ENCODE assay signal across 25 cellular contexts in genomic region chr12:108599541-108599940, GRCh38. TPM values are rescaled to one million over a fixed set of nuclear protein-coding genes. Genes with fewer than 3 reads are reported as not detected.
DNase-seq lines count a peak whose midpoint lies in the region; ATAC-seq and TF ChIP-seq lines count a peak whose summit lies in the region.
"Had no signal": no experiment of that assay in that cellular context is flagged by ENCODE, and none has a peak within 500 bp of the region (broad histone marks: within the 10 kb centered on the region; RNA-seq: fewer than 3 reads in every experiment).

No MANE protein-coding gene starts in this region.

- no peak overlapping the region for H2BK20ac ChIP-seq in IMR-90 (ENCODE audit: low read depth, low read length)

- H2BK120ac ChIP-seq in IMR-90 (ENCODE audit: low read depth, low read length) (no peak overlapping the region), mesenchymal stem cell (ENCODE audit: low read depth, low read length) (no peak overlapping the region), trophoblast cell (ENCODE audit: insufficient read depth, low read length, poor library complexity) (no peak overlapping the region)

- H2BK5ac ChIP-seq in IMR-90 (ENCODE audit: low read depth, low read length, poor library complexity, severe bottlenecking) = no peak overlapping the region
- H2BK5ac ChIP-seq in mesenchymal stem cell (ENCODE audit: low read depth, low read length, poor library complexity, severe bottlenecking) = no peak overlapping the region
- H2BK5ac ChIP-seq in trophoblast cell (ENCODE audit: low read depth, low read length, poor library complexity) = no peak overlapping the region

- H2AFZ ChIP-seq in IMR-90 (replicated peaks; ENCODE audit: low read length, poor library complexity) (no peak overlapping the region), mesenchymal stem cell (ENCODE audit: low read depth, low read length) (no peak overlapping the region), neural progenitor cell (replicated peaks) (no peak overlapping the region), trophoblast cell (ENCODE audit: insufficient read depth, low read length, poor library complexity) (no peak overlapping the region)
- H2AFZ ChIP-seq: GM23248 had no signal

- no peak for DNase-seq in IMR-90
- no peak for DNase-seq in mesenchymal stem cell
- no peak for DNase-seq in neural progenitor cell (ENCODE audit: low spot score)
- DNase-seq in trophoblast cell = no peak
- DNase-seq in thyroid gland = no peak
- DNase-seq in NCI-H510A treated with DMSO at 0.1 percent for 48 hours (lab: John Stamatoyannopoulos, UW) = no peak
- no peak for DNase-seq in activated CD4-positive, alpha-beta T cell treated with anti-CD3 and anti-CD28 coated beads, Interleukin-2, amount 50 U/mL, for 48 hours
- no peak for DNase-seq in esophagus squamous epithelium (lab: John Stamatoyannopoulos, UW)
- DNase-seq: 8988T; ACHN; AML-193; BE2C; CD4-positive, alpha-beta T cell; CD8-positive, alpha-beta memory T cell; DMS79; EL; GDM1; GM23248; H7; HCEC 1CT had no signal

- H2BK12ac ChIP-seq in mesenchymal stem cell (ENCODE audit: low read length in 2 of 2) = peak overlapping the region; percentile 6 to 54
- peak overlapping the region; percentile 11 for H2BK12ac ChIP-seq in trophoblast cell (ENCODE audit: low read length)

- WGBS in IMR-90 (ENCODE audit: extremely low coverage in 2 of 2, insufficient read length in 1 of 2), 2 experiments = 80% methylated on average over 1 of the region's 6 CpGs; no CpG with 5 or more reads in 1 of the 2 experiments
- WGBS in mesenchymal stem cell = 69% methylated on average over 6 of the region's 6 CpGs
- no CpG with 5 or more reads among the region's 6 CpGs for WGBS in trophoblast cell (ENCODE audit: extremely low coverage, insufficient coverage, insufficient read length)
- WGBS in thyroid gland, 2 donors = 73 to 80% methylated on average over 4 to 5 of the region's 6 CpGs
- WGBS in esophagus squamous epithelium, 2 donors = 50% methylated on average over 1 of the region's 6 CpGs; no CpG with 5 or more reads in 1 of the 2 donors

- H3K14ac ChIP-seq in IMR-90 (replicated peaks; ENCODE audit: low read depth, low read length) = no peak overlapping the region
- H3K14ac ChIP-seq in mesenchymal stem cell (ENCODE audit: low read length in 2 of 2) = no peak overlapping the region
- H3K14ac ChIP-seq in trophoblast cell (ENCODE audit: low read length) = no peak overlapping the region

- H3K27ac Mint-ChIP-seq in neural progenitor cell = peak overlapping the region; percentile 12
- H3K27ac Mint-ChIP-seq: CD4-positive, alpha-beta T cell had no signal

- H4K20me1 ChIP-seq in IMR-90 (ENCODE audit: insufficient read depth, low read length) (no peaks in the 10 kb centered on the region), neural progenitor cell (ENCODE audit: low read depth) (no peaks in the 10 kb centered on the region)
- H4K20me1 ChIP-seq: BLaER1 treated with 17β-estradiol and CSF1 and Interleukin-3, amounts not matched to agents 10 nM and 100 nM had no signal

- H3K27me3 Mint-ChIP-seq in neural progenitor cell (ENCODE audit: insufficient read depth, low read depth) = peaks cover 24% of the 10 kb centered on the region
- H3K27me3 Mint-ChIP-seq: CD4-positive, alpha-beta T cell; CD8-positive, alpha-beta memory T cell had no signal

- intact Hi-C loops in IMR-90 (cut with micrococcal nuclease) (no loop called here), thyroid gland (cut with DNase I) (no loop called here), esophagus squamous epithelium (cut with DNase I) (no loop called here)

- peaks cover 14% of the 10 kb centered on the region for H3F3A ChIP-seq in neural progenitor cell (ENCODE audit: low read depth)

- CTCF ChIA-PET in IMR-90 (lab: Yijun Ruan, JAX) = no interaction called here

- H3K4ac ChIP-seq in IMR-90 (ENCODE audit: low read depth, low read length) (no peak overlapping the region), mesenchymal stem cell (ENCODE audit: low read depth in 1 of 2, low read length in 2 of 2) (no peak overlapping the region), trophoblast cell (ENCODE audit: low read depth, low read length) (no peak overlapping the region)

- H4K5ac ChIP-seq in IMR-90 (ENCODE audit: low read depth, low read length) = no peak overlapping the region

- no peak overlapping the region for H3K18ac ChIP-seq in IMR-90 (ENCODE audit: low read depth, low read length)
- peak overlapping the region in 1 of 2 experiments; percentile 33 for H3K18ac ChIP-seq in mesenchymal stem cell (ENCODE audit: low read depth in 1 of 2, low read length in 2 of 2)
- H3K18ac ChIP-seq in trophoblast cell (ENCODE audit: low read length) = no peak overlapping the region

- H3K4me3 ChIP-seq in IMR-90 (ENCODE audit: insufficient read depth, low read depth, low read length) (no peak overlapping the region), mesenchymal stem cell (ENCODE audit: insufficient read depth in 1 of 2, low read depth in 1 of 2, low read length in 2 of 2) (no peak overlapping the region), neural progenitor cell (no peak overlapping the region), trophoblast cell (ENCODE audit: low read depth, low read length) (no peak overlapping the region), thyroid gland (replicated peaks in 1 of 3) (no peak overlapping the region), esophagus squamous epithelium (no peak overlapping the region)
- H3K4me3 ChIP-seq: A549; BLaER1 treated with 17β-estradiol and CSF1 and Interleukin-3, amounts not matched to agents 10 nM and 100 nM; GM12878; GM23248 had no signal

- no peaks in the 10 kb centered on the region for H3K36me3 ChIP-seq in IMR-90 (ENCODE audit: control insufficient read depth, insufficient read depth, low read length)
- H3K36me3 ChIP-seq in mesenchymal stem cell (ENCODE audit: control insufficient read depth in 1 of 2, insufficient read depth in 2 of 2, low read depth in 1 of 2, low read length in 2 of 2) = peaks cover 0 to 8% of the 10 kb centered on the region in 2 experiments
- no peaks in the 10 kb centered on the region for H3K36me3 ChIP-seq in neural progenitor cell
- H3K36me3 ChIP-seq in trophoblast cell (ENCODE audit: control insufficient read depth in 1 of 2, insufficient read depth in 2 of 2, low read length in 2 of 2) = no peaks in the 10 kb centered on the region
- H3K36me3 ChIP-seq in thyroid gland = no peaks in the 10 kb centered on the region
- no peaks in the 10 kb centered on the region for H3K36me3 ChIP-seq in esophagus squamous epithelium
- H3K36me3 ChIP-seq: BE2C; BLaER1 treated with 17β-estradiol and CSF1 and Interleukin-3, amounts not matched to agents 10 nM and 100 nM had no signal

- peaks cover 0 to 7% of the 10 kb centered on the region in 2 experiments; a peak in 2 of 4 replicates for H3K79me1 ChIP-seq in IMR-90 (ENCODE audit: low read depth in 1 of 2, low read length in 2 of 2)
- H3K79me1 ChIP-seq in mesenchymal stem cell (replicated peaks; ENCODE audit: low read length, poor library complexity, severe bottlenecking) = no peaks in the 10 kb centered on the region
- H3K79me1 ChIP-seq in trophoblast cell (ENCODE audit: low read length) = peaks cover 16% of the 10 kb centered on the region

- peak overlapping the region; percentile 51; the same call in 1 of the 2 replicates for H2AK5ac ChIP-seq in IMR-90 (ENCODE audit: low read depth, low read length)
- H2AK5ac ChIP-seq in mesenchymal stem cell (ENCODE audit: low read length, severe bottlenecking) = no peak overlapping the region
- no peak overlapping the region for H2AK5ac ChIP-seq in trophoblast cell (ENCODE audit: low read length)

- no peak for ATAC-seq in IMR-90 (ENCODE audit: low read depth)
- ATAC-seq: GM12878 had no signal

- TF ChIP-seq POLR2A in IMR-90 (IDR thresholded peaks at IDR 0.05; ENCODE audit: low read depth, low read length) (no peak), thyroid gland (IDR thresholded peaks at IDR 0.05) (no peak), esophagus squamous epithelium (IDR thresholded peaks at IDR 0.05) (no peak)

- H3K4me2 ChIP-seq in IMR-90 (ENCODE audit: low read depth, low read length) (no peak overlapping the region), mesenchymal stem cell (ENCODE audit: low read length, poor library complexity, severe bottlenecking) (no peak overlapping the region), neural progenitor cell (no peak overlapping the region), trophoblast cell (ENCODE audit: low read length) (no peak overlapping the region)
- H3K4me2 ChIP-seq: A549; BLaER1 treated with 17β-estradiol and CSF1 and Interleukin-3, amounts not matched to agents 10 nM and 100 nM had no signal

- H3K9me3 ChIP-seq in IMR-90 (ENCODE audit: control insufficient read depth, insufficient read depth, low read length) (no peaks in the 10 kb centered on the region), mesenchymal stem cell (ENCODE audit: control insufficient read depth, low read length) (no peaks in the 10 kb centered on the region), neural progenitor cell (ENCODE audit: low read depth) (no peaks in the 10 kb centered on the region), trophoblast cell (ENCODE audit: insufficient read depth, low read depth, low read length) (peaks cover 3% of the 10 kb centered on the region), thyroid gland (no peaks in the 10 kb centered on the region), esophagus squamous epithelium (no peaks in the 10 kb centered on the region)
- H3K9me3 ChIP-seq: A549; BE2C; BLaER1 treated with 17β-estradiol and CSF1 and Interleukin-3, amounts not matched to agents 10 nM and 100 nM had no signal

- H2BK15ac ChIP-seq in IMR-90 (ENCODE audit: low read depth, low read length) (no peak overlapping the region), mesenchymal stem cell (ENCODE audit: low read depth, poor library complexity, severe bottlenecking) (peak overlapping the region; percentile 40)

- POLR2A ChIA-PET in IMR-90 (lab: Charles Lee; ENCODE audit: unreplicated experiment) = no interaction called here

- dilution Hi-C loops in IMR-90 (cut with HindIII; ENCODE audit: low sequenced_read_pairs, unreplicated experiment) = no loop called here

- H3K9ac ChIP-seq in IMR-90 (ENCODE audit: low read depth, low read length) (no peak overlapping the region), mesenchymal stem cell (ENCODE audit: low read length) (no peak overlapping the region), neural progenitor cell (no peak overlapping the region), trophoblast cell (ENCODE audit: low read length) (no peak overlapping the region)
- H3K9ac ChIP-seq: BLaER1 treated with 17β-estradiol and CSF1 and Interleukin-3, amounts not matched to agents 10 nM and 100 nM; GM23248 had no signal

- peaks cover 3% of the 10 kb centered on the region; the same call in 1 of the 2 replicates for H3K4me1 ChIP-seq in IMR-90 (ENCODE audit: control insufficient read depth, insufficient read depth, low read length)
- peaks cover 13% of the 10 kb centered on the region for H3K4me1 ChIP-seq in mesenchymal stem cell (ENCODE audit: control insufficient read depth, insufficient read depth, low read depth, low read length)
- H3K4me1 ChIP-seq in neural progenitor cell = peaks cover 5% of the 10 kb centered on the region
- peaks cover 15 to 23% of the 10 kb centered on the region in 2 experiments for H3K4me1 ChIP-seq in trophoblast cell (ENCODE audit: control insufficient read depth in 1 of 2, insufficient read depth in 2 of 2, low read length in 2 of 2)
- no peaks in the 10 kb centered on the region for H3K4me1 ChIP-seq in thyroid gland
- peaks cover 0 to 5% (median 0%) of the 10 kb centered on the region in 3 donors for H3K4me1 ChIP-seq in esophagus squamous epithelium
- H3K4me1 ChIP-seq: A549 had no signal

- H3K79me2 ChIP-seq in neural progenitor cell (ENCODE audit: low read depth) (no peaks in the 10 kb centered on the region), trophoblast cell (ENCODE audit: control insufficient read depth, insufficient read depth, low read length, poor library complexity) (peaks cover 2% of the 10 kb centered on the region)

- H4K91ac ChIP-seq in IMR-90 (ENCODE audit: insufficient read depth, low read depth, low read length) = no peak overlapping the region
- peak overlapping the region; percentile 81 for H4K91ac ChIP-seq in mesenchymal stem cell (ENCODE audit: low read length)
- peak overlapping the region; percentile 10 for H4K91ac ChIP-seq in trophoblast cell (ENCODE audit: low read depth, low read length)

- H3K27me3 ChIP-seq in IMR-90 (ENCODE audit: control insufficient read depth, insufficient read depth, low read length) = no peaks in the 10 kb centered on the region
- H3K27me3 ChIP-seq in mesenchymal stem cell (ENCODE audit: control insufficient read depth in 1 of 2, insufficient read depth in 1 of 2, low read length in 2 of 2) = no peaks in the 10 kb centered on the region
- no peaks in the 10 kb centered on the region for H3K27me3 ChIP-seq in neural progenitor cell
- no peaks in the 10 kb centered on the region for H3K27me3 ChIP-seq in trophoblast cell (ENCODE audit: insufficient read depth, low read length)
- H3K27me3 ChIP-seq in thyroid gland = no peaks in the 10 kb centered on the region
- H3K27me3 ChIP-seq in esophagus squamous epithelium = no peaks in the 10 kb centered on the region
- H3K27me3 ChIP-seq: BE2C; BLaER1 treated with 17β-estradiol and CSF1 and Interleukin-3, amounts not matched to agents 10 nM and 100 nM had no signal

- no peak overlapping the region for H3K56ac ChIP-seq in IMR-90 (ENCODE audit: extremely low read depth, insufficient read depth, low read length)

- H4K8ac ChIP-seq in IMR-90 (ENCODE audit: low read depth in 2 of 2, low read length in 2 of 2) (no peak overlapping the region), mesenchymal stem cell (ENCODE audit: low read length) (no peak overlapping the region), trophoblast cell (ENCODE audit: low read depth, low read length) (no peak overlapping the region)

- no peak for TF ChIP-seq RAD21 in IMR-90 (IDR thresholded peaks at IDR 0.05; ENCODE audit: low read length)

- H4K12ac ChIP-seq in trophoblast cell (ENCODE audit: low read depth, low read length) = no peak overlapping the region

- H3K23ac ChIP-seq in IMR-90 (ENCODE audit: low read depth, low read length) (no peak overlapping the region), mesenchymal stem cell (ENCODE audit: low read length in 2 of 2) (no peak overlapping the region), trophoblast cell (ENCODE audit: low read length) (no peak overlapping the region)

- no peak for TF ChIP-seq CTCF in IMR-90 (conservative IDR thresholded peaks at IDR 0.05; ENCODE audit: low read depth, low read length)
- no peak for TF ChIP-seq CTCF in neural progenitor cell (IDR thresholded peaks at IDR 0.05)
- no peak for TF ChIP-seq CTCF in thyroid gland (IDR thresholded peaks at IDR 0.05)
- TF ChIP-seq CTCF in esophagus squamous epithelium (IDR thresholded peaks at IDR 0.05) = no peak

- H3K4me1 Mint-ChIP-seq in neural progenitor cell = peaks cover 18% of the 10 kb centered on the region
- H3K4me1 Mint-ChIP-seq: CD8-positive, alpha-beta memory T cell had no signal

- peaks cover 7% of the 10 kb centered on the region; the same call in 1 of the 2 replicates for H3K9me1 ChIP-seq in IMR-90 (ENCODE audit: insufficient read depth, low read length)

- no peak overlapping the region for H2AK9ac ChIP-seq in IMR-90 (replicated peaks; ENCODE audit: low read depth, low read length, poor library complexity)

- H3K4me3 Mint-ChIP-seq in neural progenitor cell = peak overlapping the region; percentile 36
- H3K4me3 Mint-ChIP-seq: CD14-positive monocyte; CD4-positive, alpha-beta T cell; CD8-positive, alpha-beta memory T cell had no signal

- no peaks in the 10 kb centered on the region for H3K36me3 Mint-ChIP-seq in neural progenitor cell
- H3K36me3 Mint-ChIP-seq: CD14-positive monocyte; CD8-positive, alpha-beta memory T cell had no signal

- no TSS peak for BruUV-seq in IMR-90 (replicated peaks; lab: Mats Ljungman, UMichigan)

- in situ Hi-C loops in IMR-90 (cut with MboI; ENCODE audit: low sequenced_read_pairs) = no loop called here

- H3K27ac ChIP-seq in IMR-90 (ENCODE audit: insufficient read depth, low read length) = no peak overlapping the region
- H3K27ac ChIP-seq in mesenchymal stem cell (ENCODE audit: low read length, poor library complexity, severe bottlenecking) = no peak overlapping the region
- no peak overlapping the region for H3K27ac ChIP-seq in neural progenitor cell
- no peak overlapping the region for H3K27ac ChIP-seq in trophoblast cell (ENCODE audit: low read depth, low read length)
- H3K27ac ChIP-seq in thyroid gland = no peak overlapping the region
- H3K27ac ChIP-seq in esophagus squamous epithelium = no peak overlapping the region
- H3K27ac ChIP-seq: A549; BLaER1 treated with 17β-estradiol and CSF1 and Interleukin-3, amounts not matched to agents 10 nM and 100 nM; GM23248 had no signal

- no peaks in the 10 kb centered on the region for H3K9me3 Mint-ChIP-seq in neural progenitor cell
- H3K9me3 Mint-ChIP-seq: CD4-positive, alpha-beta T cell; CD8-positive, alpha-beta memory T cell had no signal

RNA-seq across cellular contexts. Expression of gene TMEM119, which starts 1.7 kb away (rescaled TPM):
- 6.7 and 8.1 TPM in 2 replicates for total RNA-seq in IMR-90 (2012; rRNA removed)
- 8.4 and 9.2 TPM in 2 replicates for polyA plus RNA-seq in IMR-90 (2012; rRNA removed)
- polyA plus RNA-seq in IMR-90 (2012; cell fraction: cytosol; rRNA removed) = 9.3 and 21.4 TPM in 2 replicates
- 4.5 and 5.0 TPM in 2 replicates for polyA plus RNA-seq in IMR-90 (2012; cell fraction: nucleus; rRNA removed; ENCODE audit: low replicate concordance)
- 108 TPM for polyA plus RNA-seq in mesenchymal stem cell (2013, experiment 1 of 2)
- 109 TPM for polyA plus RNA-seq in mesenchymal stem cell (2013, experiment 2 of 2)
- total RNA-seq in neural progenitor cell (ENCODE audit: low replicate concordance) = 0.97 and 2.0 TPM in 2 replicates
- polyA plus RNA-seq in trophoblast cell (2013) = 16.8 and 19.9 TPM in 2 replicates
- 10 to 100 TPM in 3 of 4 donors, 1 to 10 TPM in 1; 6.9 to 21.6 (median 15.3) TPM for total RNA-seq in thyroid gland
- total RNA-seq in esophagus squamous epithelium = 1 to 10 TPM in 3 of 4 donors, under 1 TPM in 1; 0.08 to 4.8 (median 2.0) TPM
- total RNA-seq: CD8-positive, alpha-beta memory T cell had no signal
- polyA plus RNA-seq: A549 had no signal

RNA-seq across cellular contexts. Expression of gene SELPLG, which starts 34.2 kb away (rescaled TPM):
- 2.8 and 3.2 TPM in 2 replicates for total RNA-seq in IMR-90 (2012; rRNA removed)
- polyA plus RNA-seq in IMR-90 (2012; rRNA removed) = 10.8 and 13.9 TPM in 2 replicates
- 7.9 and 13.9 TPM in 2 replicates for polyA plus RNA-seq in IMR-90 (2012; cell fraction: cytosol; rRNA removed)
- 29.8 and 69.7 TPM in 2 replicates for polyA plus RNA-seq in IMR-90 (2012; cell fraction: nucleus; rRNA removed; ENCODE audit: low replicate concordance)
- polyA plus RNA-seq in mesenchymal stem cell (2013, experiment 1 of 2) = 2.0 TPM
- polyA plus RNA-seq in mesenchymal stem cell (2013, experiment 2 of 2) = 2.2 TPM
- not detected in 2 replicates for total RNA-seq in neural progenitor cell (ENCODE audit: low replicate concordance)
- 3.6 and 3.7 TPM in 2 replicates for polyA plus RNA-seq in trophoblast cell (2013)
- total RNA-seq in thyroid gland = 1 to 10 TPM; 2.1 to 6.0 (median 2.8) TPM
- 10 to 100 TPM in 1 of 4 donors, 1 to 10 TPM in 3; 2.5 to 10.1 (median 5.6) TPM for total RNA-seq in esophagus squamous epithelium
- total RNA-seq: H1 had no signal

RNA-seq across cellular contexts. Expression of gene ISCU, which starts 37.1 kb away (rescaled TPM):
- 52.7 and 58.3 TPM in 2 replicates for total RNA-seq in IMR-90 (2012; rRNA removed)
- polyA plus RNA-seq in IMR-90 (2012; rRNA removed) = 77.9 and 87.2 TPM in 2 replicates
- polyA plus RNA-seq in IMR-90 (2012; cell fraction: cytosol; rRNA removed) = 38.1 and 73.2 TPM in 2 replicates
- 37.4 and 201 TPM in 2 replicates for polyA plus RNA-seq in IMR-90 (2012; cell fraction: nucleus; rRNA removed; ENCODE audit: low replicate concordance)
- polyA plus RNA-seq in mesenchymal stem cell (2013, experiment 1 of 2) = 128 TPM
- polyA plus RNA-seq in mesenchymal stem cell (2013, experiment 2 of 2) = 129 TPM
- total RNA-seq in neural progenitor cell (ENCODE audit: low replicate concordance) = 78.9 TPM in 2 replicates
- polyA plus RNA-seq in trophoblast cell (2013) = 154 and 158 TPM in 2 replicates
- total RNA-seq in thyroid gland = 100 to 1,000 TPM; 229 to 512 (median 248) TPM
- total RNA-seq in esophagus squamous epithelium = 100 to 1,000 TPM in 1 of 4 donors, 10 to 100 TPM in 3; 50.7 to 132 (median 85.3) TPM

RNA-seq across cellular contexts. Expression of gene SART3, which starts 38.6 kb away (rescaled TPM):
- total RNA-seq in IMR-90 (2012; rRNA removed) (37.8 and 61.7 TPM in 2 replicates), neural progenitor cell (ENCODE audit: low replicate concordance) (79.0 and 116 TPM in 2 replicates), thyroid gland (100 to 1,000 TPM in 1 of 4 donors, 10 to 100 TPM in 3; 64.2 to 117 (median 80.0) TPM), esophagus squamous epithelium (10 to 100 TPM; 37.0 to 68.7 (median 48.2) TPM)
- 19.8 and 22.6 TPM in 2 replicates for polyA plus RNA-seq in IMR-90 (2012; rRNA removed)
- 11.8 and 12.7 TPM in 2 replicates for polyA plus RNA-seq in IMR-90 (2012; cell fraction: cytosol; rRNA removed)
- polyA plus RNA-seq in IMR-90 (2012; cell fraction: nucleus; rRNA removed; ENCODE audit: low replicate concordance) = 18.0 and 42.4 TPM in 2 replicates
- 15.8 TPM for polyA plus RNA-seq in mesenchymal stem cell (2013, experiment 1 of 2)
- polyA plus RNA-seq in mesenchymal stem cell (2013, experiment 2 of 2) = 15.4 TPM
- polyA plus RNA-seq in trophoblast cell (2013) = 32.5 and 34.0 TPM in 2 replicates
